16 cellular contexts compared by ENCODE assay signal in genomic region chr20:48187891-48188290, GRCh38.
DNase-seq lines count a peak whose midpoint lies in the region; ATAC-seq and TF ChIP-seq lines count a peak whose summit lies in the region.
"Had no signal": no experiment of that assay in that cellular context is flagged by ENCODE, and none has a peak within 500 bp of the region (broad histone marks: within the 10 kb centered on the region; RNA-seq: fewer than 3 reads in every experiment).

No MANE protein-coding gene starts in this region.

- H3K36me3 Mint-ChIP-seq in chondrocyte (ENCODE audit: low read depth): no peaks in the 10 kb centered on the region

- CTCF ChIA-PET in RWPE1 (lab: Yijun Ruan, JAX): no interaction called here

- no peak overlapping the region for H3K4me3 Mint-ChIP-seq in chondrocyte (ENCODE audit: unreplicated experiment)

- H2AFZ ChIP-seq in osteoblast (ENCODE audit: low read length): no peak overlapping the region

- H4K20me1 ChIP-seq in osteoblast (ENCODE audit: insufficient read depth, low read length): no peaks in the 10 kb centered on the region

- H3K9me3 Mint-ChIP-seq in chondrocyte (ENCODE audit: low read depth): peaks cover 3% of the 10 kb centered on the region

- peaks cover 42% of the 10 kb centered on the region for H3K4me1 Mint-ChIP-seq in chondrocyte (ENCODE audit: low read depth)

- TF ChIP-seq CTCF in AG10803 (conservative IDR thresholded peaks at IDR 0.05; ENCODE audit: low read length): no peak
- TF ChIP-seq CTCF in RWPE1 (conservative IDR thresholded peaks at IDR 0.05; ENCODE audit: low read depth): no peak
- TF ChIP-seq CTCF in chondrocyte (IDR thresholded peaks at IDR 0.05): no peak
- no peak for TF ChIP-seq CTCF in osteoblast (IDR thresholded peaks at IDR 0.05; ENCODE audit: extremely low read depth, low read depth, low read length)

- H3K9me3 ChIP-seq in osteoblast (ENCODE audit: low read depth, low read length): no peaks in the 10 kb centered on the region
- H3K9me3 ChIP-seq: SJCRH30 had no signal

- peak overlapping the region; percentile 79; the same call in 1 of the 2 replicates for H3K27ac ChIP-seq in RWPE1
- H3K27ac ChIP-seq in osteoblast (ENCODE audit: low read depth, low read length): peak overlapping the region; percentile 16
- H3K27ac ChIP-seq: SJCRH30 had no signal

- ATAC-seq in GM19455 (IDR thresholded peaks at IDR 0.05; ENCODE audit: unreplicated experiment) (no peak), HG03135 (IDR thresholded peaks at IDR 0.05; ENCODE audit: unreplicated experiment) (no peak)

- peak; percentile 47 for DNase-seq in AG10803 (ENCODE audit: low read depth)
- no peak for DNase-seq in RWPE1 (ENCODE audit: low spot score)
- DNase-seq in chondrocyte (ENCODE audit: low spot score): no peak
- no peak for DNase-seq in osteoblast (ENCODE audit: insufficient read length, low spot score, missing footprints)
- no peak for DNase-seq in NK-92 treated with Interleukin-12 subunit alpha and Interleukin-12 subunit beta, amount 100 ng/mL, for 24 hours (lab: John Stamatoyannopoulos, UW)
- DNase-seq in NCI-H82 (lab: John Stamatoyannopoulos, UW): no peak
- DNase-seq: COR-L47, DMS153, H7, Karpas-422, NCI-H187, NCI-H526 treated with DMSO at 0.1 percent for 48 hours, RPMI8226 had no signal

- peaks cover 2% of the 10 kb centered on the region for H3K27me3 ChIP-seq in osteoblast (ENCODE audit: insufficient read depth, low read length)
- H3K27me3 ChIP-seq: SJCRH30 had no signal

- peaks cover 5% of the 10 kb centered on the region for H3K27me3 Mint-ChIP-seq in chondrocyte (ENCODE audit: low read depth)

- peak overlapping the region; percentile 77 for H3K27ac Mint-ChIP-seq in chondrocyte (ENCODE audit: unreplicated experiment)

- H3K4me1 ChIP-seq in osteoblast (ENCODE audit: insufficient read depth, low read length): peaks cover 21% of the 10 kb centered on the region

- H3K4me3 ChIP-seq in AG10803 (ENCODE audit: low read length): no peak overlapping the region
- H3K4me3 ChIP-seq in osteoblast (ENCODE audit: insufficient read depth, low read length): no peak overlapping the region
- H3K4me3 ChIP-seq: SJCRH30 had no signal

- H3K36me3 ChIP-seq in osteoblast (ENCODE audit: insufficient read depth, low read length): no peaks in the 10 kb centered on the region
- H3K36me3 ChIP-seq: SJCRH30 had no signal

- no peaks in the 10 kb centered on the region for H3K79me2 ChIP-seq in osteoblast (ENCODE audit: insufficient read depth, low read length)

- H3K4me2 ChIP-seq in osteoblast (ENCODE audit: insufficient read depth, low read length): no peak overlapping the region

- POLR2A ChIA-PET in RWPE1 (lab: Yijun Ruan, JAX; ENCODE audit: low non-redundant PET): no interaction called here
